Comparison of ENCODE assay signal across 28 cellular contexts in the genomic region with DNA sequence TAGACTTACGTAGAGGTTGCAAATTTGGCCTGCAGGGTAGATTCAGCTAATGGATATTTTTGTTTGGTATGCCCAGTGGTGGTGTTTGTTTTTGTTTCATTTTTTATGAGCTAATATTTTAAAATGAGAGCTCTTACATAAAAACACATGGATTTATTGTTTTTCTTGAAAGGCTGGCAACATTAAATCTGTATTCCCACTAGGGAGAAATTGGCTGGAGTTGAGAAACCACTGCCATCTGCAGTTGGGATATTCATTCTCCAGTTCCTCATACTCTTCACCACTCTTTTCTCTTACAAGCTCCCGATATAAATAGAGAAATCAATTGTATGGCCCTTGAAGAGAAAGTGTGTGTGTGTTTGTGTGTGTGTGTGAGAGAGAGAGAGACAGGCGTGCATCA.
"Had no signal": no experiment of that assay in that cellular context is flagged by ENCODE, and none has a peak within 500 bp of the region (broad histone marks: within the 10 kb centered on the region; RNA-seq: fewer than 3 reads in every experiment).

No MANE protein-coding gene starts in this region.

- H3K9me3 ChIP-seq: left lung, lower lobe of right lung, ovary, right atrium auricular region, right lobe of liver, stomach, suprapubic skin, thoracic aorta, tibial artery, upper lobe of right lung had no signal

- H3K4me3 ChIP-seq: left lung, lower lobe of right lung, ovary, right atrium auricular region, right lobe of liver, skin epidermis, stomach, suprapubic skin, thoracic aorta, tibial artery, upper lobe of right lung had no signal

- H3K27me3 Mint-ChIP-seq: progenitor cell of endocrine pancreas; stimulated activated naive B cell treated with anti-CD40 and anti-IgM and Interleukin-4, amounts not matched to agents 10 μg/mL and 1 μg/mL and 100 μg/mL, for 72 hours had no signal

- H3K27ac Mint-ChIP-seq: immature natural killer cell; naive thymus-derived CD4-positive, alpha-beta T cell; natural killer cell treated with Interleukin-12 subunit alpha and Interleukin-12 subunit beta and Interleukin-15 and Interleukin-18, amount 100 ng/mL, for 72 hours; progenitor cell of endocrine pancreas; stimulated activated naive B cell treated with anti-CD40 and anti-IgM and Interleukin-4, amounts not matched to agents 10 μg/mL and 1 μg/mL and 100 μg/mL, for 72 hours had no signal

- H3K9me3 Mint-ChIP-seq: natural killer cell treated with Interleukin-12 subunit alpha and Interleukin-12 subunit beta and Interleukin-15 and Interleukin-18, amount 100 ng/mL, for 72 hours; stimulated activated naive B cell treated with anti-CD40 and anti-IgM and Interleukin-4, amounts not matched to agents 10 μg/mL and 1 μg/mL and 100 μg/mL, for 72 hours had no signal

- H3K27ac ChIP-seq: left lung, lower lobe of right lung, ovary, right atrium auricular region, right lobe of liver, skin epidermis, stomach, suprapubic skin, thoracic aorta, tibial artery, upper lobe of right lung had no signal

- H3K27me3 ChIP-seq: left lung, ovary, right atrium auricular region, right lobe of liver, stomach, suprapubic skin, tibial artery, upper lobe of right lung had no signal

- H3K4me1 Mint-ChIP-seq: immature natural killer cell; naive thymus-derived CD4-positive, alpha-beta T cell; stimulated activated naive B cell treated with anti-CD40 and anti-IgM and Interleukin-4, amounts not matched to agents 10 μg/mL and 1 μg/mL and 100 μg/mL, for 72 hours had no signal

- FAIRE-seq: islet of Langerhans, kidney, urothelium cell line had no signal

- H3K4me3 Mint-ChIP-seq: immature natural killer cell; naive thymus-derived CD4-positive, alpha-beta T cell; natural killer cell treated with Interleukin-12 subunit alpha and Interleukin-12 subunit beta and Interleukin-15 and Interleukin-18, amount 100 ng/mL, for 72 hours; stimulated activated naive B cell treated with anti-CD40 and anti-IgM and Interleukin-4, amounts not matched to agents 10 μg/mL and 1 μg/mL and 100 μg/mL, for 72 hours had no signal

- H3K4me1 ChIP-seq: left lung, lower lobe of right lung, right atrium auricular region, right lobe of liver, stomach, tibial artery, upper lobe of right lung had no signal

- H3K36me3 ChIP-seq: left lung, lower lobe of right lung, ovary, right atrium auricular region, right lobe of liver, stomach, suprapubic skin, thoracic aorta, tibial artery, upper lobe of right lung had no signal

- ATAC-seq: left colon; left lung; lower lobe of right lung; naive thymus-derived CD4-positive, alpha-beta T cell; natural killer cell treated with Interleukin-12 subunit alpha and Interleukin-12 subunit beta and Interleukin-15 and Interleukin-18, amount 100 ng/mL, for 72 hours; right lobe of liver; stimulated activated naive B cell treated with anti-CD40 and anti-IgM and Interleukin-4, amounts not matched to agents 10 μg/mL and 1 μg/mL and 100 μg/mL, for 72 hours; stimulated activated naive CD8-positive, alpha-beta T cell treated with anti-CD3 and anti-CD28 coated beads, Interleukin-15, Interleukin-2, amounts not matched to agents 100 U/mL and 50 U/mL, for 24 hours; upper lobe of right lung had no signal

- H3K36me3 Mint-ChIP-seq: immature natural killer cell; naive thymus-derived CD4-positive, alpha-beta T cell; natural killer cell treated with Interleukin-12 subunit alpha and Interleukin-12 subunit beta and Interleukin-15 and Interleukin-18, amount 100 ng/mL, for 72 hours; stimulated activated naive B cell treated with anti-CD40 and anti-IgM and Interleukin-4, amounts not matched to agents 10 μg/mL and 1 μg/mL and 100 μg/mL, for 72 hours had no signal

- DNase-seq: hypothalamus; immature natural killer cell; kidney; left colon; left lung; lower lobe of right lung; mammary epithelial cell; mesenchymal stem cell; naive thymus-derived CD4-positive, alpha-beta T cell; ovary; right lobe of liver; stimulated activated CD4-positive, alpha-beta T cell treated with anti-CD3 and anti-CD28 coated beads, Interleukin-12 subunit alpha, Interleukin-12 subunit beta, amount 100 ng/mL, for 4 hours; stimulated activated CD4-positive, alpha-beta T cell treated with anti-CD3 and anti-CD28 coated beads, Interleukin-15, amount 100 ng/mL, for 24 hours; stimulated activated CD4-positive, alpha-beta T cell treated with anti-CD3 and anti-CD28 coated beads, Interleukin-2, amount 100 ng/mL, for 24 hours; stimulated activated CD4-positive, alpha-beta T cell treated with anti-CD3 and anti-CD28 coated beads, Interleukin-4, amount 100 ng/mL, for 1 hour; stimulated activated naive B cell treated with anti-CD40 and anti-IgM and Interleukin-4, amounts not matched to agents 10 μg/mL and 1 μg/mL and 100 μg/mL, for 72 hours; stimulated activated naive CD8-positive, alpha-beta T cell treated with anti-CD3 and anti-CD28 coated beads, Interleukin-15, Interleukin-2, amounts not matched to agents 100 U/mL and 50 U/mL, for 24 hours; stomach; tibial artery; upper lobe of right lung had no signal
